Comparison of ENCODE assay signal across 1 cellular context in genomic region chr15:63188937-63189871, GRCh38.
TF ChIP-seq lines count a peak whose summit lies in the region.

TSS of gene RAB8B (plus strand) at chr15:63189606. CDS start at chr15:63189625, 19 bp downstream.

TF ChIP-seq in K562, 482 proteins besides CTCF, POLR2A, EP300 and RAD21 (continued from another document and continues in another):
- TF ChIP-seq, protein P1, sequence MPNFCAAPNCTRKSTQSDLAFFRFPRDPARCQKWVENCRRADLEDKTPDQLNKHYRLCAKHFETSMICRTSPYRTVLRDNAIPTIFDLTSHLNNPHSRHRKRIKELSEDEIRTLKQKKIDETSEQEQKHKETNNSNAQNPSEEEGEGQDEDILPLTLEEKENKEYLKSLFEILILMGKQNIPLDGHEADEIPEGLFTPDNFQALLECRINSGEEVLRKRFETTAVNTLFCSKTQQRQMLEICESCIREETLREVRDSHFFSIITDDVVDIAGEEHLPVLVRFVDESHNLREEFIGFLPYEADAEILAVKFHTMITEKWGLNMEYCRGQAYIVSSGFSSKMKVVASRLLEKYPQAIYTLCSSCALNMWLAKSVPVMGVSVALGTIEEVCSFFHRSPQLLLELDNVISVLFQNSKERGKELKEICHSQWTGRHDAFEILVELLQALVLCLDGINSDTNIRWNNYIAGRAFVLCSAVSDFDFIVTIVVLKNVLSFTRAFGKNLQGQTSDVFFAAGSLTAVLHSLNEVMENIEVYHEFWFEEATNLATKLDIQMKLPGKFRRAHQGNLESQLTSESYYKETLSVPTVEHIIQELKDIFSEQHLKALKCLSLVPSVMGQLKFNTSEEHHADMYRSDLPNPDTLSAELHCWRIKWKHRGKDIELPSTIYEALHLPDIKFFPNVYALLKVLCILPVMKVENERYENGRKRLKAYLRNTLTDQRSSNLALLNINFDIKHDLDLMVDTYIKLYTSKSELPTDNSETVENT (CRISPR knock-in tag; IDR thresholded peaks at IDR 0.05), result no peak
- TF ChIP-seq CHCHD3 (CRISPR knock-in tag; IDR thresholded peaks at IDR 0.05), result no peak
- TF ChIP-seq PBX2 (CRISPR knock-in tag; IDR thresholded peaks at IDR 0.05; ENCODE audit: low read depth), result no peak
- no peak for TF ChIP-seq PBX2 (tag; conservative IDR thresholded peaks at IDR 0.05; ENCODE audit: low read depth)
- 0 out of 4 replicates have a peak, but pooled peaks of 1 of the 2 experiments have one; percentile 46 for TF ChIP-seq UBTF (IDR thresholded peaks at IDR 0.05; ENCODE audit: borderline replicate concordance in 1 of 2, low read depth in 2 of 2, low read length in 2 of 2)
- TF ChIP-seq ATF1 (CRISPR knock-in tag; IDR thresholded peaks at IDR 0.05), result no peak; the same call in 1 of the 2 replicates
- peak; percentile 97 for TF ChIP-seq ATF1 (tag; IDR thresholded peaks at IDR 0.05)
- TF ChIP-seq ZBTB5 (IDR thresholded peaks at IDR 0.05), result no peak
- TF ChIP-seq SUPT5H (IDR thresholded peaks at IDR 0.05), result peak; percentile 66
- TF ChIP-seq, protein P2, sequence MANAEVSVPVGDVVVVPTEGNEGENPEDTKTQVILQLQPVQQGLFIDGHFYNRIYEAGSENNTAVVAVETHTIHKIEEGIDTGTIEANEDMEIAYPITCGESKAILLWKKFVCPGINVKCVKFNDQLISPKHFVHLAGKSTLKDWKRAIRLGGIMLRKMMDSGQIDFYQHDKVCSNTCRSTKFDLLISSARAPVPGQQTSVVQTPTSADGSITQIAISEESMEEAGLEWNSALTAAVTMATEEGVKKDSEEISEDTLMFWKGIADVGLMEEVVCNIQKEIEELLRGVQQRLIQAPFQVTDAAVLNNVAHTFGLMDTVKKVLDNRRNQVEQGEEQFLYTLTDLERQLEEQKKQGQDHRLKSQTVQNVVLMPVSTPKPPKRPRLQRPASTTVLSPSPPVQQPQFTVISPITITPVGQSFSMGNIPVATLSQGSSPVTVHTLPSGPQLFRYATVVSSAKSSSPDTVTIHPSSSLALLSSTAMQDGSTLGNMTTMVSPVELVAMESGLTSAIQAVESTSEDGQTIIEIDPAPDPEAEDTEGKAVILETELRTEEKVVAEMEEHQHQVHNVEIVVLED (CRISPR knock-in tag; IDR thresholded peaks at IDR 0.05), result peak; percentile 56; the same call in 1 of the 2 replicates
- TF ChIP-seq RCOR1 (IDR thresholded peaks at IDR 0.05; ENCODE audit: borderline replicate concordance in 1 of 2, low read depth in 2 of 2, low read length in 2 of 2), result 0 out of 4 replicates have a peak, but pooled peaks of 1 of the 2 experiments have one; percentile 14
- TF ChIP-seq PRDM10 (IDR thresholded peaks at IDR 0.05; ENCODE audit: partially characterized antibody), result no peak
- TF ChIP-seq, protein P3, sequence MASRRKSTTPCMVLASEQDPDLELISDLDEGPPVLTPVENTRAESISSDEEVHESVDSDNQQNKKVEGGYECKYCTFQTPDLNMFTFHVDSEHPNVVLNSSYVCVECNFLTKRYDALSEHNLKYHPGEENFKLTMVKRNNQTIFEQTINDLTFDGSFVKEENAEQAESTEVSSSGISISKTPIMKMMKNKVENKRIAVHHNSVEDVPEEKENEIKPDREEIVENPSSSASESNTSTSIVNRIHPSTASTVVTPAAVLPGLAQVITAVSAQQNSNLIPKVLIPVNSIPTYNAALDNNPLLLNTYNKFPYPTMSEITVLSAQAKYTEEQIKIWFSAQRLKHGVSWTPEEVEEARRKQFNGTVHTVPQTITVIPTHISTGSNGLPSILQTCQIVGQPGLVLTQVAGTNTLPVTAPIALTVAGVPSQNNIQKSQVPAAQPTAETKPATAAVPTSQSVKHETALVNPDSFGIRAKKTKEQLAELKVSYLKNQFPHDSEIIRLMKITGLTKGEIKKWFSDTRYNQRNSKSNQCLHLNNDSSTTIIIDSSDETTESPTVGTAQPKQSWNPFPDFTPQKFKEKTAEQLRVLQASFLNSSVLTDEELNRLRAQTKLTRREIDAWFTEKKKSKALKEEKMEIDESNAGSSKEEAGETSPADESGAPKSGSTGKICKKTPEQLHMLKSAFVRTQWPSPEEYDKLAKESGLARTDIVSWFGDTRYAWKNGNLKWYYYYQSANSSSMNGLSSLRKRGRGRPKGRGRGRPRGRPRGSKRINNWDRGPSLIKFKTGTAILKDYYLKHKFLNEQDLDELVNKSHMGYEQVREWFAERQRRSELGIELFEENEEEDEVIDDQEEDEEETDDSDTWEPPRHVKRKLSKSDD (conservative IDR thresholded peaks at IDR 0.05; ENCODE audit: low read length), result no peak
- TF ChIP-seq KLF13 (tag; IDR thresholded peaks at IDR 0.05; ENCODE audit: borderline replicate concordance, low read depth), result no peak
- no peak for TF ChIP-seq RBM39 (optimal IDR thresholded peaks at IDR 0.05; ENCODE audit: low read depth, low read length)
- TF ChIP-seq CREB1 (IDR thresholded peaks at IDR 0.05), result peak; percentile 96
- peak; percentile 97 for TF ChIP-seq CREB1 (CRISPR knock-in tag; IDR thresholded peaks at IDR 0.05)
- TF ChIP-seq, protein P4, sequence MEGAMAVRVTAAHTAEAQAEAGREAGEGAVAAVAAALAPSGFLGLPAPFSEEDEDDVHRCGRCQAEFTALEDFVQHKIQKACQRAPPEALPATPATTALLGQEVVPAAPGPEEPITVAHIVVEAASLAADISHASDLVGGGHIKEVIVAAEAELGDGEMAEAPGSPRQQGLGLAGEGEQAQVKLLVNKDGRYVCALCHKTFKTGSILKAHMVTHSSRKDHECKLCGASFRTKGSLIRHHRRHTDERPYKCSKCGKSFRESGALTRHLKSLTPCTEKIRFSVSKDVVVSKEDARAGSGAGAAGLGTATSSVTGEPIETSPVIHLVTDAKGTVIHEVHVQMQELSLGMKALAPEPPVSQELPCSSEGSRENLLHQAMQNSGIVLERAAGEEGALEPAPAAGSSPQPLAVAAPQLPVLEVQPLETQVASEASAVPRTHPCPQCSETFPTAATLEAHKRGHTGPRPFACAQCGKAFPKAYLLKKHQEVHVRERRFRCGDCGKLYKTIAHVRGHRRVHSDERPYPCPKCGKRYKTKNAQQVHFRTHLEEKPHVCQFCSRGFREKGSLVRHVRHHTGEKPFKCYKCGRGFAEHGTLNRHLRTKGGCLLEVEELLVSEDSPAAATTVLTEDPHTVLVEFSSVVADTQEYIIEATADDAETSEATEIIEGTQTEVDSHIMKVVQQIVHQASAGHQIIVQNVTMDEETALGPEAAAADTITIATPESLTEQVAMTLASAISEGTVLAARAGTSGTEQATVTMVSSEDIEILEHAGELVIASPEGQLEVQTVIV (CRISPR knock-in tag; IDR thresholded peaks at IDR 0.05; ENCODE audit: borderline replicate concordance), result no peak
- TF ChIP-seq MBD2 (IDR thresholded peaks at IDR 0.05; ENCODE audit: borderline replicate concordance, low read depth), result peak; percentile 97
- TF ChIP-seq ZSCAN32 (CRISPR knock-in tag; IDR thresholded peaks at IDR 0.05), result no peak
- TF ChIP-seq CBX1 (IDR thresholded peaks at IDR 0.05; ENCODE audit: low read depth), result no peak
- no peak for TF ChIP-seq ZEB2 (IDR thresholded peaks at IDR 0.05)
- TF ChIP-seq ZKSCAN1 (IDR thresholded peaks at IDR 0.05; ENCODE audit: low read depth, low read length), result 0 out of 2 replicates have a peak, but pooled peaks have one; percentile 17
- no peak for TF ChIP-seq CUX1 (CRISPR knock-in tag; IDR thresholded peaks at IDR 0.05)
- TF ChIP-seq MTA3 (IDR thresholded peaks at IDR 0.05; ENCODE audit: borderline replicate concordance), result peak; percentile 24; the same call in 1 of the 2 replicates
